ENCODE assay signal across 18 cellular contexts in genomic region chr1:89589515-89589914, GRCh38. TPM values are rescaled to one million over a fixed set of nuclear protein-coding genes. Genes with fewer than 3 reads are reported as not detected.
A peak's percentile ranks its signal among the peaks of the same experiment; 100 is the strongest.
DNase-seq lines count a peak whose midpoint lies in the region; ATAC-seq lines count a peak whose summit lies in the region.
"Had no signal": no experiment of that assay in that cellular context is flagged by ENCODE, and none has a peak within 500 bp of the region (broad histone marks: within the 10 kb centered on the region; RNA-seq: fewer than 3 reads in every experiment).

No MANE protein-coding gene starts in this region.

- no peaks in the 10 kb centered on the region for H3K27me3 ChIP-seq in naive thymus-derived CD4-positive, alpha-beta T cell (ENCODE audit: control insufficient read depth in 2 of 2, insufficient read depth in 2 of 2, low read length in 2 of 2)
- H3K27me3 ChIP-seq in SJCRH30 = no peaks in the 10 kb centered on the region
- H3K27me3 ChIP-seq: pancreas had no signal

- DNase-seq in activated CD4-positive, alpha-beta T cell treated with anti-CD3 and anti-CD28 coated beads for 36 hours = no peak
- DNase-seq in activated CD4-positive, alpha-beta T cell treated with anti-CD3 and anti-CD28 coated beads for 1 hour = no peak
- DNase-seq in MV-4-11 (lab: John Stamatoyannopoulos, UW) = peak; percentile 3
- DNase-seq in astrocyte of the hippocampus (ENCODE audit: low read depth, low spot score) = peak; percentile 33
- DNase-seq in naive thymus-derived CD4-positive, alpha-beta T cell = no peak
- DNase-seq in LoVo (ENCODE audit: low spot score) = no peak
- DNase-seq in NCI-H146 treated with DMSO at 0.1 percent for 48 hours (lab: John Stamatoyannopoulos, UW; ENCODE audit: unreplicated experiment) = no peak
- DNase-seq in SJCRH30 = no peak
- DNase-seq: amniotic stem cell; GF-D8; kidney glomerular epithelial cell; NCI-H187 treated with DMSO at 0.1 percent for 48 hours; NCI-H510A; pancreas; stimulated activated CD4-positive, alpha-beta T cell treated with anti-CD3 and anti-CD28 coated beads, Interleukin-12 subunit alpha, Interleukin-12 subunit beta, amount 100 ng/mL, for 4 hours had no signal

- peak; percentile 30 for ATAC-seq in activated CD4-positive, alpha-beta T cell treated with anti-CD3 and anti-CD28 coated beads for 36 hours
- no peak for ATAC-seq in naive thymus-derived CD4-positive, alpha-beta T cell
- ATAC-seq: pancreas had no signal

- no peak overlapping the region for H3K4me3 Mint-ChIP-seq in activated CD4-positive, alpha-beta T cell treated with anti-CD3 and anti-CD28 coated beads for 36 hours
- no peak overlapping the region for H3K4me3 Mint-ChIP-seq in naive thymus-derived CD4-positive, alpha-beta T cell

- POLR2A ChIA-PET in activated CD4-positive, alpha-beta T cell treated with anti-CD3 and anti-CD28 coated beads for 36 hours (lab: Charles Lee) = interaction anchor here (0.6 to 0.9 kb wide), 4 partner anchors 14 to 192 kb away, joined by 3 to 6 read pairs (median 4); no protein-coding TSS in a partner anchor
- POLR2A ChIA-PET in naive thymus-derived CD4-positive, alpha-beta T cell (lab: Charles Lee) = interaction anchor here (0.6 to 26.1 kb wide), 4 partner anchors 9 to 38 kb away, joined by 3 to 834 read pairs (median 248); partner anchors contain the start of gene LRRC8C

- peaks cover 0 to 1% of the 10 kb centered on the region in 2 donors for H3K4me1 ChIP-seq in naive thymus-derived CD4-positive, alpha-beta T cell (ENCODE audit: control insufficient read depth in 2 of 2, insufficient read depth in 2 of 2, low read length in 2 of 2)
- H3K4me1 ChIP-seq in SJCRH30 = no peaks in the 10 kb centered on the region
- H3K4me1 ChIP-seq: pancreas had no signal

- no peaks in the 10 kb centered on the region for H3K27me3 Mint-ChIP-seq in activated CD4-positive, alpha-beta T cell treated with anti-CD3 and anti-CD28 coated beads for 36 hours
- H3K27me3 Mint-ChIP-seq in naive thymus-derived CD4-positive, alpha-beta T cell = no peaks in the 10 kb centered on the region

- H3K27ac ChIP-seq in naive thymus-derived CD4-positive, alpha-beta T cell (ENCODE audit: low read depth, low read length) = no peak overlapping the region
- H3K27ac ChIP-seq in SJCRH30 = no peak overlapping the region
- H3K27ac ChIP-seq: 22Rv1, epithelial cell of prostate, pancreas, VCaP had no signal

- H3K27ac Mint-ChIP-seq in activated CD4-positive, alpha-beta T cell treated with anti-CD3 and anti-CD28 coated beads for 36 hours = peak overlapping the region; percentile 84
- H3K27ac Mint-ChIP-seq in naive thymus-derived CD4-positive, alpha-beta T cell = peak overlapping the region in 6 of 9 donors; percentile 1 to 57 (median 32)

- no peaks in the 10 kb centered on the region for H3K9me3 ChIP-seq in naive thymus-derived CD4-positive, alpha-beta T cell (ENCODE audit: control insufficient read depth in 2 of 3, low read length in 3 of 3)
- no peaks in the 10 kb centered on the region for H3K9me3 ChIP-seq in SJCRH30 (replicated peaks)
- H3K9me3 ChIP-seq: pancreas had no signal

- no peaks in the 10 kb centered on the region for H3K36me3 ChIP-seq in naive thymus-derived CD4-positive, alpha-beta T cell (ENCODE audit: control insufficient read depth in 2 of 3, insufficient read depth in 3 of 3, low read length in 3 of 3)
- H3K36me3 ChIP-seq in SJCRH30 = peaks cover 3% of the 10 kb centered on the region; the same call in 1 of the 2 replicates
- H3K36me3 ChIP-seq: pancreas had no signal

- intact Hi-C loops in activated CD4-positive, alpha-beta T cell treated with anti-CD3 and anti-CD28 coated beads for 36 hours (cut with DNase I, micrococcal nuclease) = loop anchor here in 1 of 2 experiments (1.0 kb wide), 1 partner anchor 44 kb away; no protein-coding TSS in a partner anchor
- intact Hi-C loops in naive thymus-derived CD4-positive, alpha-beta T cell (cut with micrococcal nuclease) = loop anchor here in 1 of 2 donors (1.0 to 10.0 kb wide), 2 partner anchors 8 to 395 kb away; no protein-coding TSS in a partner anchor

- no peak overlapping the region for H3K4me3 ChIP-seq in naive thymus-derived CD4-positive, alpha-beta T cell (ENCODE audit: low read length)
- no peak overlapping the region for H3K4me3 ChIP-seq in SJCRH30
- H3K4me3 ChIP-seq: pancreas had no signal

- H3K36me3 Mint-ChIP-seq in activated CD4-positive, alpha-beta T cell treated with anti-CD3 and anti-CD28 coated beads for 36 hours (ENCODE audit: low read depth) = peaks cover 79% of the 10 kb centered on the region
- peaks cover 0 to 41% (median 30%) of the 10 kb centered on the region in 5 donors for H3K36me3 Mint-ChIP-seq in naive thymus-derived CD4-positive, alpha-beta T cell

- CTCF ChIA-PET in activated CD4-positive, alpha-beta T cell treated with anti-CD3 and anti-CD28 coated beads for 36 hours (lab: Charles Lee) = interaction anchor here (0.6 to 2.5 kb wide), 8 partner anchors 9 to 226 kb away, joined by 3 to 9 read pairs (median 4); no protein-coding TSS in a partner anchor
- CTCF ChIA-PET in naive thymus-derived CD4-positive, alpha-beta T cell (lab: Charles Lee) = interaction anchor here (0.6 to 1.5 kb wide), 4 partner anchors 11 to 405 kb away, joined by 3 to 5 read pairs (median 3); no protein-coding TSS in a partner anchor

- H3K9me3 Mint-ChIP-seq in activated CD4-positive, alpha-beta T cell treated with anti-CD3 and anti-CD28 coated beads for 36 hours (ENCODE audit: low read depth) = no peaks in the 10 kb centered on the region
- peaks cover 0 to 1% (median 0%) of the 10 kb centered on the region in 11 donors for H3K9me3 Mint-ChIP-seq in naive thymus-derived CD4-positive, alpha-beta T cell

- peaks cover 91% of the 10 kb centered on the region for H3K4me1 Mint-ChIP-seq in activated CD4-positive, alpha-beta T cell treated with anti-CD3 and anti-CD28 coated beads for 36 hours
- peaks cover 26 to 77% (median 70%) of the 10 kb centered on the region in 7 donors for H3K4me1 Mint-ChIP-seq in naive thymus-derived CD4-positive, alpha-beta T cell

RNA-seq across cellular contexts. Expression of gene LRRC8C, which starts 43.4 kb away (rescaled TPM):
- total RNA-seq in activated CD4-positive, alpha-beta T cell treated with anti-CD3 and anti-CD28 coated beads for 36 hours = 10 to 100 TPM; 31.5 to 37.1 TPM
- 10 to 100 TPM; 27.1 to 50.5 (median 46.6) TPM for total RNA-seq in naive thymus-derived CD4-positive, alpha-beta T cell
- 10 to 100 TPM; 14.3 to 16.6 TPM for polyA plus RNA-seq in naive thymus-derived CD4-positive, alpha-beta T cell
- total RNA-seq in SJCRH30 (2014; rRNA removed; shearing (Covaris generic)) = 3.4 and 3.6 TPM in 2 replicates

Comparison
In these comparisons a context has a peak if more than half of its experiments do, and no peak if none do; other contexts are left out.
1. DNase-seq: peak in MV-4-11 (single experiment) and astrocyte of the hippocampus (single experiment); none in activated CD4-positive, alpha-beta T cell treated with anti-CD3 and anti-CD28 coated beads for 36 hours (single experiment), activated CD4-positive, alpha-beta T cell treated with anti-CD3 and anti-CD28 coated beads for 1 hour (single experiment), naive thymus-derived CD4-positive, alpha-beta T cell (0 of 9), LoVo (single experiment), NCI-H146 treated with DMSO at 0.1 percent for 48 hours (single experiment) and SJCRH30 (0 of 2).